Comparison of ENCODE assay signal across 13 cellular contexts in the genomic region with DNA sequence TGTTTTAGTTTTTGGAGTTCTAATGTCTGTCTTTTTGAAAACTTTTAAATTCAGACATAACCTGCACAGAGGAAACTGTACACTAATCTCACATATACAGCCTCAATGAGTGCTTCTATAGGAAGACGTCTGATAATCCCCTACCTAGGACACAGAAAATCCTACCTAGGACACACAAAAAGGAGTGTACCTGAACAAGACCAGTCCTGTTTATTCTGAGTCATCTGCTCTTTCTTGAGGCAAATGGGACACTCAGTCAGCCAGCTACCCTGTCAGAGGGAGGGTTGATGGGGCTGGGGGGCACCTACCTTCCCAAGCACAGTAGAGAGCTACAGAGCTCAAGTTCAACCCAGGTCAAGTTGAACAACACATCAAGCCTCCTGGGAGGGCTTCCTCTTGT.
"Had no signal": no experiment of that assay in that cellular context is flagged by ENCODE, and none has a peak within 500 bp of the region (broad histone marks: within the 10 kb centered on the region; RNA-seq: fewer than 3 reads in every experiment).

No MANE protein-coding gene starts in this region.

- H3K4me3 ChIP-seq: ascending aorta, left lung, testis had no signal

- H3K27me3 ChIP-seq: ascending aorta, left lung, testis had no signal

- H3K36me3 ChIP-seq: ascending aorta, left lung had no signal

- H3K27ac ChIP-seq: ascending aorta, left lung, parathyroid adenoma, testis had no signal

- DNase-seq: activated CD4-positive, alpha-beta memory T cell treated with anti-CD3 and anti-CD28 coated beads, Interleukin-2, amount 10 ng/mL, durations not matched to agents 7 days and 5 days; activated CD4-positive, CD25-positive, alpha-beta regulatory T cell treated with anti-CD3 and anti-CD28 coated beads, Interleukin-2, amount 50 U/mL, for 72 hours; activated gamma-delta T cell treated with Interleukin-2 at 50 U/mL for 16 hours; activated T-cell treated with anti-CD3 and anti-CD28 coated beads, Interleukin-2, amount 50 U/mL, for 48 hours; cortex of kidney; effector memory CD4-positive, alpha-beta T cell; left lung; stimulated activated CD4-positive, alpha-beta T cell treated with anti-CD3 and anti-CD28 coated beads, Interleukin-15, amount 100 ng/mL, for 24 hours; stimulated activated CD4-positive, alpha-beta T cell treated with anti-CD3 and anti-CD28 coated beads, Interleukin-4, amount 100 ng/mL, for 24 hours; T-helper 9 cell; testis had no signal
